ENCODE assay signal across 20 cellular contexts in genomic region chr12:122651520-122652224, GRCh38. TPM values are rescaled to one million over a fixed set of nuclear protein-coding genes. Genes with fewer than 3 reads are reported as not detected.
"Had no signal": no experiment of that assay in that cellular context is flagged by ENCODE, and none has a peak within 500 bp of the region (broad histone marks: within the 10 kb centered on the region; RNA-seq: fewer than 3 reads in every experiment).

No MANE protein-coding gene starts in this region.

- H3K4me3 Mint-ChIP-seq: activated B cell treated with CpG ODN at 0.5 μM for 24 hours; activated CD4-positive, alpha-beta T cell treated with anti-CD3 and anti-CD28 coated beads, Interleukin-2, amount 10 ng/mL, durations not matched to agents 7 days and 5 days; activated naive CD4-positive, alpha-beta T cell treated with anti-CD3 and anti-CD28 coated beads, Interleukin-2, amount 10 ng/mL, durations not matched to agents 7 days and 5 days; memory B cell; T-cell had no signal

- H3K4me3 ChIP-seq: coronary artery, left ventricle myocardium inferior, tibial nerve had no signal

- H3K9me3 Mint-ChIP-seq: activated B cell treated with CpG ODN at 0.5 μM for 24 hours; activated CD4-positive, alpha-beta T cell treated with anti-CD3 and anti-CD28 coated beads, Interleukin-2, amount 10 ng/mL, durations not matched to agents 7 days and 5 days; activated naive CD4-positive, alpha-beta T cell treated with anti-CD3 and anti-CD28 coated beads, Interleukin-2, amount 10 ng/mL, durations not matched to agents 7 days and 5 days; activated T-helper 2 cell treated with anti-CD3 and anti-CD28 coated beads, Interferon-gamma antibody, Interleukin-2, Interleukin-4, amounts not matched to agents 10 μg/mL and 5 μg/mL and 100 μg/mL, durations not matched to agents 14 hours and 24 hours and 36 hours; memory B cell; T-cell had no signal

- H3K36me3 Mint-ChIP-seq: activated naive CD4-positive, alpha-beta T cell treated with anti-CD3 and anti-CD28 coated beads, Interleukin-2, amount 10 ng/mL, durations not matched to agents 7 days and 5 days; memory B cell; T-cell had no signal

- H3K36me3 ChIP-seq: left ventricle myocardium inferior, tibial nerve had no signal

- ATAC-seq: T-cell had no signal

- H3K27ac Mint-ChIP-seq: activated B cell treated with CpG ODN at 0.5 μM for 24 hours; activated CD4-positive, alpha-beta T cell treated with anti-CD3 and anti-CD28 coated beads, Interleukin-2, amount 10 ng/mL, durations not matched to agents 7 days and 5 days; activated naive CD4-positive, alpha-beta T cell treated with anti-CD3 and anti-CD28 coated beads, Interleukin-2, amount 10 ng/mL, durations not matched to agents 7 days and 5 days; activated T-helper 2 cell treated with anti-CD3 and anti-CD28 coated beads, Interferon-gamma antibody, Interleukin-2, Interleukin-4, amounts not matched to agents 10 μg/mL and 5 μg/mL and 100 μg/mL, durations not matched to agents 14 hours and 24 hours and 36 hours; memory B cell; T-cell had no signal

- DNase-seq: activated B cell treated with CpG ODN at 0.5 μM for 24 hours; activated CD4-positive, alpha-beta T cell treated with anti-CD3 and anti-CD28 coated beads, Interleukin-2, amount 10 ng/mL, durations not matched to agents 7 days and 5 days; activated naive CD4-positive, alpha-beta T cell treated with anti-CD3 and anti-CD28 coated beads, Interleukin-2, amount 10 ng/mL, durations not matched to agents 7 days and 5 days; activated T-cell treated with anti-CD3 and anti-CD28 coated beads for 4 hours; caudate nucleus; effector memory CD4-positive, alpha-beta T cell; erythroblast; foreskin melanocyte; head of caudate nucleus; left ventricle myocardium inferior; stimulated activated CD4-positive, alpha-beta T cell treated with anti-CD3 and anti-CD28 coated beads, Interleukin-4, amount 100 ng/mL, for 4 hours; T-cell had no signal

- H3K27me3 ChIP-seq: tibial nerve had no signal

- H3K27me3 Mint-ChIP-seq: activated B cell treated with CpG ODN at 0.5 μM for 24 hours; activated CD4-positive, alpha-beta T cell treated with anti-CD3 and anti-CD28 coated beads, Interleukin-2, amount 10 ng/mL, durations not matched to agents 7 days and 5 days; activated naive CD4-positive, alpha-beta T cell treated with anti-CD3 and anti-CD28 coated beads, Interleukin-2, amount 10 ng/mL, durations not matched to agents 7 days and 5 days; memory B cell; T-cell had no signal

RNA-seq across cellular contexts. Expression of gene HCAR2, which starts 51.5 kb away (rescaled TPM):
- total RNA-seq: activated B cell treated with CpG ODN at 0.5 μM for 24 hours; activated CD4-positive, alpha-beta T cell treated with anti-CD3 and anti-CD28 coated beads, Interleukin-2, amount 10 ng/mL, durations not matched to agents 7 days and 5 days; activated CD8-positive, alpha-beta memory T cell treated with anti-CD3 and anti-CD28 coated beads for 36 hours; osteoblast; renal cortical epithelial cell had no signal
- polyA plus RNA-seq: neural cell had no signal
